ENCODE assay signal across 1 cellular context in genomic region chr3:14532691-14533456, GRCh38.
TF ChIP-seq lines count a peak whose summit lies in the region.

No MANE protein-coding gene starts in this region.

TF ChIP-seq in GM23338, 12 proteins besides CTCF, POLR2A, EP300 and RAD21 (continued from another document):
- TF ChIP-seq REST (IDR thresholded peaks at IDR 0.05; ENCODE audit: unreplicated experiment) (no peak), ZNF114 (CRISPR knock-in tag; IDR thresholded peaks at IDR 0.05) (no peak), EZH2phosphoT487 (IDR thresholded peaks at IDR 0.05; ENCODE audit: unreplicated experiment) (no peak), NANOG (IDR thresholded peaks at IDR 0.05; ENCODE audit: borderline replicate concordance) (no peak), JUNB (IDR thresholded peaks at IDR 0.05; ENCODE audit: unreplicated experiment) (no peak), STAT1 (IDR thresholded peaks at IDR 0.05; ENCODE audit: unreplicated experiment) (no peak), ZNF462 (CRISPR knock-in tag; IDR thresholded peaks at IDR 0.05) (no peak)
